In the genomic region with DNA sequence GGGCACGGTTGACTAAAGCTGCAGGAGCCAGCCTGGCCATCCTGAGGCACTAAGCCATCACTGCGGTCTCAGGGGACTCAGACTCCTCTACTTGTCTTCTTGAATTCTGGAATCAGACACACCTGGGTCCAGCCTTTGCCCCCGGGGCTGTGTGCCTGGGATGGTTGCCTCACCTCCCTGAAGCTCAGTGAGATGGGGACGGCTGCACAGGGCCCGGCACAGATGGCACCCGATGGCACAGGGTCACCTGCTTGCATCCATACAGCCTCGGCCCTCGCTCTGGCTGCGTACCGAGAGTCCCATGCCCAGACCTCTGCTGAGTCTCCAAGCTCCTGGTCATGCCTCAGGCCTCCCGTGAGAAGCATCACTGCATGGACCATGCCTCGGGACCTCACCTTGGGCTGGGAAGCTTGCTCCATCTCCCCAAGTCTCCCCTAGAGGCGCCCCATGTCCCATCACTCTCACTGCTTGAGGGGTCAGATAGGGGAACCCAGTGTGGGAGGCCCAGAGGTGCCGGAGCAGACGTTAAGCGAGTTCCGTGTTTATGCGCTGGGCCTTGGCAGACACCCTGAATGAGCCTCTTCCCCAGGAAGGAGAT, we compare ENCODE assay signal across 11 cellular contexts.
DNase-seq lines count a peak whose midpoint lies in the region; ATAC-seq, FAIRE-seq and TF ChIP-seq lines count a peak whose summit lies in the region.
"Had no signal": no experiment of that assay in that cellular context is flagged by ENCODE, and none has a peak within 500 bp of the region (broad histone marks: within the 10 kb centered on the region; RNA-seq: fewer than 3 reads in every experiment).

No MANE protein-coding gene starts in this region.

- H3K27ac ChIP-seq in Peyer's patch (peak overlapping the region; percentile 77 to 98 (median 94)), duodenal mucosa (ENCODE audit: low read depth, low read length) (peak overlapping the region; percentile 30), small intestine (ENCODE audit: low read depth in 1 of 2, low read length in 1 of 2) (peak overlapping the region; percentile 92 to 94), psoas muscle (no peak overlapping the region)

- no peak for FAIRE-seq in small intestine (lab: Jason Lieb, UNC)

- TF ChIP-seq CTCF in GM10248 (IDR thresholded peaks at IDR 0.05; ENCODE audit: control extremely low read depth, extremely low read depth, low read depth, missing control alignments) (peak; percentile 20), Peyer's patch (IDR thresholded peaks at IDR 0.05) (peak in 1 of 6 experiments; percentile 4), psoas muscle (IDR thresholded peaks at IDR 0.05) (no peak)

- intact Hi-C loops in left colon (cut with DNase I, micrococcal nuclease) (no loop called here), psoas muscle (cut with DNase I) (no loop called here)

- H3K4me3 ChIP-seq in Peyer's patch (peak overlapping the region; percentile 26 to 75 (median 58)), duodenal mucosa (ENCODE audit: low read depth in 1 of 2, low read length in 2 of 2) (peak overlapping the region; percentile 40 to 47), small intestine (ENCODE audit: low read depth in 1 of 2, low read length in 2 of 2) (no peak overlapping the region), psoas muscle (no peak overlapping the region)
- H3K4me3 ChIP-seq: adrenal gland had no signal

- H3K27me3 ChIP-seq in Peyer's patch, result no peaks in the 10 kb centered on the region
- no peaks in the 10 kb centered on the region for H3K27me3 ChIP-seq in duodenal mucosa (ENCODE audit: control insufficient read depth in 1 of 2, insufficient read depth in 2 of 2, low read length in 2 of 2)
- H3K27me3 ChIP-seq in small intestine (ENCODE audit: control insufficient read depth in 2 of 2, insufficient read depth in 2 of 2, low read length in 2 of 2), result no peaks in the 10 kb centered on the region
- no peaks in the 10 kb centered on the region for H3K27me3 ChIP-seq in psoas muscle (ENCODE audit: insufficient read depth in 3 of 3, low read length in 2 of 3)
- H3K27me3 ChIP-seq: adrenal gland had no signal

- 72 to 82% (median 75%) methylated on average over 18 of the region's 18 CpGs for WGBS in small intestine, 3 donors
- 83 to 89% (median 88%) methylated on average over 18 of the region's 18 CpGs for WGBS in psoas muscle, 3 donors

- no peaks in the 10 kb centered on the region for H3K9me3 ChIP-seq in Peyer's patch
- no peaks in the 10 kb centered on the region for H3K9me3 ChIP-seq in duodenal mucosa (ENCODE audit: control insufficient read depth in 1 of 2, low read length in 2 of 2)
- H3K9me3 ChIP-seq in small intestine (ENCODE audit: control insufficient read depth, low read depth), result no peaks in the 10 kb centered on the region
- H3K9me3 ChIP-seq in psoas muscle, result no peaks in the 10 kb centered on the region
- H3K9me3 ChIP-seq: adrenal gland had no signal

- H3K9ac ChIP-seq in duodenal mucosa (ENCODE audit: low read depth in 1 of 2, low read length in 2 of 2), result peak overlapping the region; percentile 26 to 57

- CTCF ChIA-PET in GM10248 (lab: Yijun Ruan, JAX), result interaction anchor here (1.4 to 2.5 kb wide), 3 partner anchors 13 to 126 kb away, joined by 4 to 17 read pairs (median 12); no protein-coding TSS in a partner anchor

- no peak for ATAC-seq in left colon
- ATAC-seq in psoas muscle, result no peak

- TF ChIP-seq POLR2A in Peyer's patch (IDR thresholded peaks at IDR 0.05), result no peak

- H3K36me3 ChIP-seq in Peyer's patch, result peaks cover 0 to 7% (median 0%) of the 10 kb centered on the region in 3 donors
- H3K36me3 ChIP-seq in duodenal mucosa (ENCODE audit: control insufficient read depth in 1 of 2, insufficient read depth in 2 of 2, low read length in 2 of 2), result peaks cover 0 to 3% of the 10 kb centered on the region in 2 donors
- no peaks in the 10 kb centered on the region for H3K36me3 ChIP-seq in small intestine (ENCODE audit: control insufficient read depth in 2 of 2, insufficient read depth in 2 of 2, low read length in 2 of 2)
- H3K36me3 ChIP-seq in psoas muscle (ENCODE audit: insufficient read depth in 1 of 2, low read depth in 1 of 2), result no peaks in the 10 kb centered on the region
- H3K36me3 ChIP-seq: adrenal gland had no signal

- H3K4me1 ChIP-seq in Peyer's patch (peaks cover 8 to 69% (median 50%) of the 10 kb centered on the region in 4 donors), duodenal mucosa (ENCODE audit: control insufficient read depth in 1 of 2, insufficient read depth in 2 of 2, low read length in 2 of 2) (peaks cover 77% of the 10 kb centered on the region in 2 donors), small intestine (ENCODE audit: control insufficient read depth in 2 of 2, insufficient read depth in 1 of 2, low read depth in 1 of 2, low read length in 1 of 2) (peaks cover 20 to 23% of the 10 kb centered on the region in 2 donors), psoas muscle (peaks cover 23% of the 10 kb centered on the region)

- POLR2A ChIA-PET in GM10248 (lab: Yijun Ruan, JAX), result no interaction called here

- DNase-seq in GM10248 (ENCODE audit: extremely low spot score), result no peak
- DNase-seq in Peyer's patch, result peak in 2 of 3 donors; percentile 71 to 72
- no peak for DNase-seq in small intestine
- no peak for DNase-seq in left colon
- no peak for DNase-seq in middle frontal gyrus (ENCODE audit: extremely low spot score, low spot score)
- no peak for DNase-seq in NCI-H524 treated with DMSO at 0.1 percent for 48 hours (lab: John Stamatoyannopoulos, UW)
- DNase-seq in psoas muscle, result no peak
- DNase-seq: adrenal gland, NCI-H2171 treated with DMSO at 0.1 percent for 48 hours, SW 1271 had no signal

Comparison
In these comparisons a context has a peak if more than half of its experiments do, and no peak if none do; other contexts are left out.
1. DNase-seq: peak in Peyer's patch (2 of 3); none in GM10248 (single experiment), small intestine (single experiment), left colon (0 of 2), middle frontal gyrus (single experiment), NCI-H524 treated with DMSO at 0.1 percent for 48 hours (single experiment) and psoas muscle (0 of 2).
2. H3K4me3 ChIP-seq: peak in Peyer's patch (4 of 4) and duodenal mucosa (2 of 2); none in small intestine (0 of 2) and psoas muscle (single experiment).